ENCODE assay signal across 8 cellular contexts in genomic region chr17:29145289-29146058, GRCh38. TPM values are rescaled to one million over a fixed set of nuclear protein-coding genes. Genes with fewer than 3 reads are reported as not detected.
DNase-seq lines count a peak whose midpoint lies in the region; ATAC-seq and TF ChIP-seq lines count a peak whose summit lies in the region.

No MANE protein-coding gene starts in this region.

- no peaks in the 10 kb centered on the region for H3K27me3 ChIP-seq in mammary epithelial cell (ENCODE audit: insufficient read depth, low read length)

- DNase-seq in DMS79 (lab: John Stamatoyannopoulos, UW) (peak; percentile 85), NCI-H226 (peak; percentile 60), activated B cell treated with CpG ODN at 0.5 μM for 24 hours (peak; percentile 36), mammary epithelial cell (peak; percentile 57), kidney glomerular epithelial cell (lab: John Stamatoyannopoulos, UW) (peak; percentile 82)
- peak; percentile 55 to 69 for DNase-seq in stimulated activated CD4-positive, alpha-beta T cell treated with anti-CD3 and anti-CD28 coated beads, Interleukin-4, amount 100 ng/mL, for 4 hours

- no peak overlapping the region for H3K9ac ChIP-seq in mammary epithelial cell (ENCODE audit: insufficient read depth, low read length)

- H3K4me3 ChIP-seq in mammary epithelial cell (replicated peaks in 1 of 3; ENCODE audit: insufficient read depth in 1 of 3, low read depth in 2 of 3, low read length in 3 of 3), result no peak overlapping the region

- H4K20me1 ChIP-seq in mammary epithelial cell (ENCODE audit: insufficient read depth, low read length), result no peaks in the 10 kb centered on the region

- H3K9me3 ChIP-seq in mammary epithelial cell (replicated peaks; ENCODE audit: insufficient read depth, low read length), result no peaks in the 10 kb centered on the region

- in situ Hi-C loops in mammary epithelial cell (cut with MboI; ENCODE audit: low sequenced_read_pairs in 2 of 2), result loop anchor here (5.0 to 25.0 kb wide), 2 partner anchors 67 to 417 kb away; partner anchors contain the start of genes ABHD15 (in 1 of the 2) and TP53I13 (in 1 of the 2)

- H3K4me1 ChIP-seq in mammary epithelial cell (ENCODE audit: insufficient read depth, low read length), result peaks cover 68% of the 10 kb centered on the region

- TF ChIP-seq CTCF in activated B cell treated with CpG ODN at 0.5 μM for 24 hours (IDR thresholded peaks at IDR 0.05), result no peak
- peak; percentile 66 to 73 for TF ChIP-seq CTCF in mammary epithelial cell (conservative IDR thresholded peaks at IDR 0.05 in 1 of 2, IDR thresholded peaks at IDR 0.05 in 1 of 2; ENCODE audit: extremely low read depth in 1 of 2, insufficient read depth in 1 of 2, low read depth in 1 of 2, low read length in 2 of 2)

- H3K9me3 Mint-ChIP-seq in activated B cell treated with CpG ODN at 0.5 μM for 24 hours, result no peaks in the 10 kb centered on the region

- H3K4me1 Mint-ChIP-seq in activated B cell treated with CpG ODN at 0.5 μM for 24 hours, result peaks cover 65% of the 10 kb centered on the region

- CTCF ChIA-PET in activated B cell treated with CpG ODN at 0.5 μM for 24 hours (lab: Charles Lee) (interaction anchor here (0.6 to 9.1 kb wide), 10 partner anchors 11 to 224 kb away, joined by 3 to 201 read pairs (median 12); partner anchors contain the start of genes MYO18A and NUFIP2), mammary epithelial cell (lab: Charles Lee; ENCODE audit: low non-redundant PET) (interaction anchor here (0.5 to 1.1 kb wide), 11 partner anchors 21 to 225 kb away, joined by 3 to 17 read pairs (median 4); partner anchors contain the start of genes MYO18A and NUFIP2)

- POLR2A ChIA-PET in activated B cell treated with CpG ODN at 0.5 μM for 24 hours (lab: Charles Lee), result interaction anchor here (0.5 to 1.6 kb wide), 11 partner anchors 17 to 196 kb away, joined by 3 to 11 read pairs (median 4); partner anchors contain the start of genes MYO18A and PHF12

- 56% methylated on average over 12 of the region's 12 CpGs for WGBS in mammary epithelial cell (ENCODE audit: low coverage, missing lambda C conversion rate)

- H3K27me3 Mint-ChIP-seq in activated B cell treated with CpG ODN at 0.5 μM for 24 hours, result no peaks in the 10 kb centered on the region

- peaks cover 78% of the 10 kb centered on the region for H3K79me2 ChIP-seq in mammary epithelial cell (ENCODE audit: insufficient read depth, low read length)

- no peak overlapping the region for H3K4me2 ChIP-seq in mammary epithelial cell (ENCODE audit: insufficient read depth, low read depth, low read length)

- H3K36me3 ChIP-seq in mammary epithelial cell (ENCODE audit: insufficient read depth, low read length), result no peaks in the 10 kb centered on the region

- peak overlapping the region; percentile 78 for H3K27ac Mint-ChIP-seq in activated B cell treated with CpG ODN at 0.5 μM for 24 hours

- no peak overlapping the region for H2AFZ ChIP-seq in mammary epithelial cell (ENCODE audit: low read depth, low read length)

- ATAC-seq in HG02642 (IDR thresholded peaks at IDR 0.05; ENCODE audit: poor library complexity, unreplicated experiment) (peak; percentile 35), activated B cell treated with CpG ODN at 0.5 μM for 24 hours (ENCODE audit: low read depth) (peak; percentile 45), GM21360 (IDR thresholded peaks at IDR 0.05; ENCODE audit: unreplicated experiment) (no peak)

- H3K4me3 Mint-ChIP-seq in activated B cell treated with CpG ODN at 0.5 μM for 24 hours, result peak overlapping the region; percentile 3

- intact Hi-C loops in activated B cell treated with CpG ODN at 0.5 μM for 24 hours (cut with micrococcal nuclease) (loop anchor here (1.0 to 10.0 kb wide), 6 partner anchors 21 to 469 kb away; partner anchors contain the start of genes ABHD15, TAOK1 and TP53I13), mammary epithelial cell (cut with micrococcal nuclease) (loop anchor here (10.0 kb wide), 1 partner anchor 439 kb away; the partner anchor contains the start of gene GIT1)

- dilution Hi-C loops in mammary epithelial cell (cut with HindIII; ENCODE audit: low sequenced_read_pairs), result loop anchor here (10.0 kb wide), 3 partner anchors 49 to 289 kb away; no protein-coding TSS in a partner anchor

- no peak overlapping the region for H3K27ac ChIP-seq in mammary epithelial cell (ENCODE audit: insufficient read depth, low read depth, low read length)

- H3K36me3 Mint-ChIP-seq in activated B cell treated with CpG ODN at 0.5 μM for 24 hours (ENCODE audit: low read depth), result no peaks in the 10 kb centered on the region

- no TSS peak for BruUV-seq in mammary epithelial cell (replicated peaks; lab: Mats Ljungman, UMichigan)

RNA-seq across cellular contexts. Expression of gene MYO18A, which starts 34.7 kb away (rescaled TPM):
- total RNA-seq in activated B cell treated with CpG ODN at 0.5 μM for 24 hours (67.8 and 79.8 TPM in 2 replicates), mammary epithelial cell (100 to 1,000 TPM in 1 of 2 donors, 10 to 100 TPM in 1; 62.3 to 102 TPM)
- polyA plus RNA-seq in mammary epithelial cell, result 17.8 TPM
- 131 TPM for polyA minus RNA-seq in mammary epithelial cell
